ENCODE assay signal across 1 cellular context in the genomic region with DNA sequence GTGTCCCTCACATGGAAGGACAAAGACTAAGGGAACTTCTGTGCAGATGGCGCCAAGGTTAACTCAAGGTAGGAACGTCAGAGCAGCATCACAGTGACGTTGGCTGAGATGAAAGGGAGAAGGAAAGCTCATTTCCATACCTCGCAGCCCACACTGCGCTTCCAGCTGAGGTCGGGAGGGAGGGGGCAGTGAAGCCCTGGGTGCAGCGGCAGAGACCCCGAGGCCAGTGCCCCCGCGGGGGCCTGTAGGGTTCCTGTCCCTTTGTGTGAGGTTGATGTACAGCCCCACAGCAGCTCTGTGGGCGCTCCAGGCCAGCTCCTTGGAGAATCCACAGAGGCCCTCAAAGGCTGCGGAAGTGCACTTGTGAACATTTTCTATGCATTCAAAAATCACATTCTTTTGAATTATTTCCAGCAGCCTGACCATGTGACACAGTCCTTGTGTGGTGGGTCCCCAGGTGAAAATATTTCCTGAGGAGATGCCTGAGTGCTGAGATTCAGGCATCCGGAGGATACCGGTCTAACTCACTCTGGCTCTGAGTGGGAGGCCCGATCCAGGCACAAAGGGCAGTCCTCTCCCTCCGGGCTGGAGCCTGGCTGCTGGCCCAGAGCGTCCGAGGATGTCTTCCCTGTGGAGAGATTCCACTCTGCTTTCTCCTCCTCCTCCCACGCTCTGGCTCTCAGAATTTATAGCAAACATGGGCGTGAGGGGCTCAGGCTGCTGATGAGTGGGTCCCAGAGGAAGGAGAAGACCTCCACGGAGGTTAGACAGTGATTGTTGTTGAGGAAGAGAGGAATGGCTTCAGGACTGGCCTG.
TF ChIP-seq lines count a peak whose summit lies in the region.

No MANE protein-coding gene starts in this region.

TF ChIP-seq in GM23338, 12 proteins besides CTCF, POLR2A, EP300 and RAD21 (continued from another document):
- TF ChIP-seq ZNF331 (CRISPR knock-in tag; IDR thresholded peaks at IDR 0.05; ENCODE audit: low read depth) (no peak), ZNF114 (CRISPR knock-in tag; IDR thresholded peaks at IDR 0.05) (no peak), NANOG (IDR thresholded peaks at IDR 0.05; ENCODE audit: borderline replicate concordance) (no peak), EZH2phosphoT487 (IDR thresholded peaks at IDR 0.05; ENCODE audit: unreplicated experiment) (no peak), EZH2 (IDR thresholded peaks at IDR 0.05; ENCODE audit: low read depth, unreplicated experiment) (no peak), REST (IDR thresholded peaks at IDR 0.05; ENCODE audit: unreplicated experiment) (no peak), CREB1 (CRISPR knock-in tag; IDR thresholded peaks at IDR 0.05; ENCODE audit: low read depth) (no peak)
- TF ChIP-seq, protein P1, sequence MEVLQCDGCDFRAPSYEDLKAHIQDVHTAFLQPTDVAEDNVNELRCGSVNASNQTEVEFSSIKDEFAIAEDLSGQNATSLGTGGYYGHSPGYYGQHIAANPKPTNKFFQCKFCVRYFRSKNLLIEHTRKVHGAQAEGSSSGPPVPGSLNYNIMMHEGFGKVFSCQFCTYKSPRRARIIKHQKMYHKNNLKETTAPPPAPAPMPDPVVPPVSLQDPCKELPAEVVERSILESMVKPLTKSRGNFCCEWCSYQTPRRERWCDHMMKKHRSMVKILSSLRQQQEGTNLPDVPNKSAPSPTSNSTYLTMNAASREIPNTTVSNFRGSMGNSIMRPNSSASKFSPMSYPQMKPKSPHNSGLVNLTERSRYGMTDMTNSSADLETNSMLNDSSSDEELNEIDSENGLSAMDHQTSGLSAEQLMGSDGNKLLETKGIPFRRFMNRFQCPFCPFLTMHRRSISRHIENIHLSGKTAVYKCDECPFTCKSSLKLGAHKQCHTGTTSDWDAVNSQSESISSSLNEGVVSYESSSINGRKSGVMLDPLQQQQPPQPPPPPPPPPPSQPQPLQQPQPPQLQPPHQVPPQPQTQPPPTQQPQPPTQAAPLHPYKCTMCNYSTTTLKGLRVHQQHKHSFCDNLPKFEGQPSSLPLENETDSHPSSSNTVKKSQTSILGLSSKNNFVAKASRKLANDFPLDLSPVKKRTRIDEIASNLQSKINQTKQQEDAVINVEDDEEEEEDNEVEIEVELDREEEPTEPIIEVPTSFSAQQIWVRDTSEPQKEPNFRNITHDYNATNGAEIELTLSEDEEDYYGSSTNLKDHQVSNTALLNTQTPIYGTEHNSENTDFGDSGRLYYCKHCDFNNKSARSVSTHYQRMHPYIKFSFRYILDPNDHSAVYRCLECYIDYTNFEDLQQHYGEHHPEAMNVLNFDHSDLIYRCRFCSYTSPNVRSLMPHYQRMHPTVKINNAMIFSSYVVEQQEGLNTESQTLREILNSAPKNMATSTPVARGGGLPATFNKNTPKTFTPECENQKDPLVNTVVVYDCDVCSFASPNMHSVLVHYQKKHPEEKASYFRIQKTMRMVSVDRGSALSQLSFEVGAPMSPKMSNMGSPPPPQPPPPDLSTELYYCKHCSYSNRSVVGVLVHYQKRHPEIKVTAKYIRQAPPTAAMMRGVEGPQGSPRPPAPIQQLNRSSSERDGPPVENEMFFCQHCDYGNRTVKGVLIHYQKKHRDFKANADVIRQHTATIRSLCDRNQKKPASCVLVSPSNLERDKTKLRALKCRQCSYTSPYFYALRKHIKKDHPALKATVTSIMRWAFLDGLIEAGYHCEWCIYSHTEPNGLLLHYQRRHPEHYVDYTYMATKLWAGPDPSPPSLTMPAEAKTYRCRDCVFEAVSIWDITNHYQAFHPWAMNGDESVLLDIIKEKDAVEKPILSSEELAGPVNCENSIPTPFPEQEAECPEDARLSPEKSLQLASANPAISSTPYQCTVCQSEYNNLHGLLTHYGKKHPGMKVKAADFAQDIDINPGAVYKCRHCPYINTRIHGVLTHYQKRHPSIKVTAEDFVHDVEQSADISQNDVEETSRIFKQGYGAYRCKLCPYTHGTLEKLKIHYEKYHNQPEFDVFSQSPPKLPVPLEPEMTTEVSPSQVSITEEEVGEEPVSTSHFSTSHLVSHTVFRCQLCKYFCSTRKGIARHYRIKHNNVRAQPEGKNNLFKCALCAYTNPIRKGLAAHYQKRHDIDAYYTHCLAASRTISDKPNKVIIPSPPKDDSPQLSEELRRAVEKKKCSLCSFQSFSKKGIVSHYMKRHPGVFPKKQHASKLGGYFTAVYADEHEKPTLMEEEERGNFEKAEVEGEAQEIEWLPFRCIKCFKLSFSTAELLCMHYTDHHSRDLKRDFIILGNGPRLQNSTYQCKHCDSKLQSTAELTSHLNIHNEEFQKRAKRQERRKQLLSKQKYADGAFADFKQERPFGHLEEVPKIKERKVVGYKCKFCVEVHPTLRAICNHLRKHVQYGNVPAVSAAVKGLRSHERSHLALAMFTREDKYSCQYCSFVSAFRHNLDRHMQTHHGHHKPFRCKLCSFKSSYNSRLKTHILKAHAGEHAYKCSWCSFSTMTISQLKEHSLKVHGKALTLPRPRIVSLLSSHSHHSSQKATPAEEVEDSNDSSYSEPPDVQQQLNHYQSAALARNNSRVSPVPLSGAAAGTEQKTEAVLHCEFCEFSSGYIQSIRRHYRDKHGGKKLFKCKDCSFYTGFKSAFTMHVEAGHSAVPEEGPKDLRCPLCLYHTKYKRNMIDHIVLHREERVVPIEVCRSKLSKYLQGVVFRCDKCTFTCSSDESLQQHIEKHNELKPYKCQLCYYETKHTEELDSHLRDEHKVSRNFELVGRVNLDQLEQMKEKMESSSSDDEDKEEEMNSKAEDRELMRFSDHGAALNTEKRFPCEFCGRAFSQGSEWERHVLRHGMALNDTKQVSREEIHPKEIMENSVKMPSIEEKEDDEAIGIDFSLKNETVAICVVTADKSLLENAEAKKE (CRISPR knock-in tag; IDR thresholded peaks at IDR 0.05), result no peak
